19 cellular contexts compared by ENCODE assay signal in genomic region chr4:110628321-110629213, GRCh38. TPM values are rescaled to one million over a fixed set of nuclear protein-coding genes. Genes with fewer than 3 reads are reported as not detected.
DNase-seq lines count a peak whose midpoint lies in the region; ATAC-seq, FAIRE-seq and TF ChIP-seq lines count a peak whose summit lies in the region.
"Had no signal": no experiment of that assay in that cellular context is flagged by ENCODE, and none has a peak within 500 bp of the region (broad histone marks: within the 10 kb centered on the region; RNA-seq: fewer than 3 reads in every experiment).

No MANE protein-coding gene starts in this region.

- H3K9me3 ChIP-seq in H1 (ENCODE audit: insufficient read depth in 2 of 2, low read depth in 1 of 2, low read length in 1 of 2) (no peaks in the 10 kb centered on the region), mesenchymal stem cell (ENCODE audit: control insufficient read depth, low read length) (no peaks in the 10 kb centered on the region), prostate gland (no peaks in the 10 kb centered on the region)
- H3K9me3 ChIP-seq: gastrocnemius medialis, pancreas, vagina had no signal

- WGBS in H1 (ENCODE audit: extremely low coverage in 1 of 2, insufficient coverage in 1 of 2, insufficient read length in 1 of 2, insufficient replicate concordance in 2 of 2, low coverage in 1 of 2, low lambda C conversion rate in 2 of 2, missing lambda C conversion rate in 1 of 2), 2 experiments, result 1% methylated on average over 31 of the region's 33 CpGs; no CpG with 5 or more reads in 1 of the 2 experiments
- WGBS in mesenchymal stem cell, result 6% methylated on average over 21 of the region's 33 CpGs
- 22% methylated on average over 33 of the region's 33 CpGs for WGBS in prostate gland

- H4K8ac ChIP-seq in H1 (ENCODE audit: extremely low read depth, insufficient read depth, low read length) (no peak overlapping the region), mesenchymal stem cell (ENCODE audit: low read length) (no peak overlapping the region)

- 0 out of 2 replicates have a peak overlapping the region, but pooled peaks have one; percentile 61 for H2BK20ac ChIP-seq in H1 (ENCODE audit: low read length)

- POLR2A ChIA-PET in H1 (lab: Charles Lee; ENCODE audit: partially characterized antibody), result interaction anchor here (1.0 to 2.7 kb wide), 4 partner anchors 8 to 13 kb away, joined by 3 to 14 read pairs (median 6); no protein-coding TSS in a partner anchor

- H3K79me2 ChIP-seq in H1 (ENCODE audit: control insufficient read depth in 1 of 2, insufficient read depth in 2 of 2, low read length in 2 of 2), result no peaks in the 10 kb centered on the region

- H2BK5ac ChIP-seq in H1 (ENCODE audit: low read depth, low read length), result no peak overlapping the region
- no peak overlapping the region for H2BK5ac ChIP-seq in mesenchymal stem cell (ENCODE audit: low read depth, low read length, poor library complexity, severe bottlenecking)

- TF ChIP-seq POLR2A in H1 (IDR thresholded peaks at IDR 0.05; ENCODE audit: control extremely low read depth in 1 of 2, low read depth in 2 of 2, low read length in 2 of 2), result no peak
- no peak for TF ChIP-seq POLR2A in prostate gland (IDR thresholded peaks at IDR 0.05)

- H3K4me2 ChIP-seq in H1 (ENCODE audit: insufficient read depth in 1 of 2, low read depth in 2 of 2, low read length in 2 of 2) (peak overlapping the region; percentile 57 to 81), mesenchymal stem cell (ENCODE audit: low read length, poor library complexity, severe bottlenecking) (no peak overlapping the region)

- H3K14ac ChIP-seq in H1 (ENCODE audit: insufficient read length) (no peak overlapping the region), mesenchymal stem cell (ENCODE audit: low read length in 2 of 2) (no peak overlapping the region)

- no peak for TF ChIP-seq RAD21 in H1 (IDR thresholded peaks at IDR 0.05 in 1 of 2, conservative IDR thresholded peaks at IDR 0.05 in 1 of 2; ENCODE audit: low read depth in 2 of 2, low read length in 2 of 2)

- H2BK12ac ChIP-seq in H1 (ENCODE audit: low read depth, low read length), result peak overlapping the region; percentile 90; the same call in 1 of the 2 replicates
- H2BK12ac ChIP-seq in mesenchymal stem cell (ENCODE audit: low read length in 2 of 2), result no peak overlapping the region

- CTCF ChIA-PET in activated naive CD4-positive, alpha-beta T cell treated with anti-CD3 and anti-CD28 coated beads, Interleukin-2, amount 10 ng/mL, durations not matched to agents 7 days and 5 days (lab: Charles Lee), result no interaction called here
- CTCF ChIA-PET in H1 (lab: Charles Lee; ENCODE audit: partially characterized antibody), result interaction anchor here (0.5 to 3.0 kb wide), 10 partner anchors 9 to 330 kb away, joined by 3 to 10 read pairs (median 4); no protein-coding TSS in a partner anchor

- no peak overlapping the region for H3K56ac ChIP-seq in H1 (replicated peaks; ENCODE audit: insufficient read length, low read depth, low read length)

- FAIRE-seq in H1 (lab: Jason Lieb, UNC), result no peak
- FAIRE-seq: K562, keratinocyte, pancreas had no signal

- H4K5ac ChIP-seq in H1 (ENCODE audit: insufficient read length, low read depth, low read length), result no peak overlapping the region

- no peak overlapping the region for H3K23ac ChIP-seq in H1 (ENCODE audit: insufficient read length)
- H3K23ac ChIP-seq in mesenchymal stem cell (ENCODE audit: low read length in 2 of 2), result no peak overlapping the region

- H3K4me1 ChIP-seq in H1 (replicated peaks in 1 of 4; ENCODE audit: control insufficient read depth in 3 of 4, insufficient read depth in 4 of 4, low read length in 3 of 4) (peaks cover 0 to 25% (median 13%) of the 10 kb centered on the region in 4 experiments; a peak in 6 of 7 replicates), mesenchymal stem cell (ENCODE audit: control insufficient read depth, insufficient read depth, low read depth, low read length) (peaks cover 23% of the 10 kb centered on the region), prostate gland (replicated peaks) (no peaks in the 10 kb centered on the region)

- H2BK15ac ChIP-seq in H1 (ENCODE audit: low read length) (0 out of 2 replicates have a peak overlapping the region, but pooled peaks have one; percentile 1), mesenchymal stem cell (ENCODE audit: low read depth, poor library complexity, severe bottlenecking) (no peak overlapping the region)

- no peak for TF ChIP-seq EP300 in H1 (IDR thresholded peaks at IDR 0.05; ENCODE audit: borderline replicate concordance in 1 of 2, low read depth in 2 of 2, low read length in 2 of 2)

- no peak for DNase-seq in activated naive CD4-positive, alpha-beta T cell treated with anti-CD3 and anti-CD28 coated beads, Interleukin-2, amount 10 ng/mL, durations not matched to agents 7 days and 5 days
- DNase-seq in activated naive CD4-positive, alpha-beta T cell treated with Interleukin-2 at 50 U/mL for 16 hours, result no peak
- DNase-seq in H1 (ENCODE audit: low read depth in 1 of 2, low spot score in 2 of 2) (peak in 1 of 2 experiments; percentile 59), mesenchymal stem cell (peak; percentile 47), prostate gland (ENCODE audit: low spot score) (no peak), activated gamma-delta T cell treated with Interleukin-2 at 50 U/mL for 16 hours (no peak)
- no peak for DNase-seq in stimulated activated naive B cell treated with anti-CD40 and anti-IgM and Interleukin-4, amounts not matched to agents 10 μg/mL and 1 μg/mL and 100 μg/mL, for 72 hours
- DNase-seq: activated T-cell treated with anti-CD3 and anti-CD28 coated beads, Interleukin-2, amount 50 U/mL, for 4 hours; amygdala; gastrocnemius medialis; NCI-H1092; pancreas; SHP77; stimulated activated naive CD4-positive, alpha-beta T cell treated with Interleukin-2 at 50 U/mL for 16 hours; T-helper 9 cell had no signal

- H3K79me1 ChIP-seq in H1 (ENCODE audit: low read depth, low read length), result no peaks in the 10 kb centered on the region
- H3K79me1 ChIP-seq in mesenchymal stem cell (replicated peaks; ENCODE audit: low read length, poor library complexity, severe bottlenecking), result no peaks in the 10 kb centered on the region

- peak overlapping the region; percentile 75 for H3K27ac Mint-ChIP-seq in activated naive CD4-positive, alpha-beta T cell treated with anti-CD3 and anti-CD28 coated beads, Interleukin-2, amount 10 ng/mL, durations not matched to agents 7 days and 5 days
- H3K27ac Mint-ChIP-seq in stimulated activated naive B cell treated with anti-CD40 and anti-IgM and Interleukin-4, amounts not matched to agents 10 μg/mL and 1 μg/mL and 100 μg/mL, for 72 hours, result peak overlapping the region; percentile 56

- TF ChIP-seq CTCF in H1 (IDR thresholded peaks at IDR 0.05; ENCODE audit: control extremely low read depth in 1 of 3, insufficient read depth in 1 of 3, low read depth in 1 of 3, low read length in 3 of 3) (no peak), prostate gland (IDR thresholded peaks at IDR 0.05) (no peak)

- peaks cover 99% of the 10 kb centered on the region for H3K27me3 Mint-ChIP-seq in activated naive CD4-positive, alpha-beta T cell treated with anti-CD3 and anti-CD28 coated beads, Interleukin-2, amount 10 ng/mL, durations not matched to agents 7 days and 5 days
- H3K27me3 Mint-ChIP-seq in stimulated activated naive B cell treated with anti-CD40 and anti-IgM and Interleukin-4, amounts not matched to agents 10 μg/mL and 1 μg/mL and 100 μg/mL, for 72 hours, result peaks cover 85 to 95% of the 10 kb centered on the region in 2 donors

- H3K4me3 ChIP-seq in H1 (ENCODE audit: extremely low read depth in 1 of 4, insufficient read depth in 2 of 4, low read depth in 3 of 4, low read length in 4 of 4) (peak overlapping the region; percentile 15 to 56 (median 32); a peak in 6 of 8 replicates), mesenchymal stem cell (ENCODE audit: insufficient read depth in 1 of 2, low read depth in 1 of 2, low read length in 2 of 2) (no peak overlapping the region), prostate gland (no peak overlapping the region)
- H3K4me3 ChIP-seq: gastrocnemius medialis, K562, pancreas, vagina had no signal

- H2AK5ac ChIP-seq in H1 (ENCODE audit: low read depth, low read length) (no peak overlapping the region), mesenchymal stem cell (ENCODE audit: low read length, severe bottlenecking) (no peak overlapping the region)

- H3K27ac ChIP-seq in H1 (ENCODE audit: low read depth, low read length), result no peak overlapping the region
- H3K27ac ChIP-seq in mesenchymal stem cell (ENCODE audit: low read length, poor library complexity, severe bottlenecking), result no peak overlapping the region
- H3K27ac ChIP-seq in prostate gland, result no peak overlapping the region
- H3K27ac ChIP-seq: gastrocnemius medialis, pancreas, vagina had no signal

- H3K36me3 Mint-ChIP-seq in activated naive CD4-positive, alpha-beta T cell treated with anti-CD3 and anti-CD28 coated beads, Interleukin-2, amount 10 ng/mL, durations not matched to agents 7 days and 5 days, result peaks cover 15% of the 10 kb centered on the region
- H3K36me3 Mint-ChIP-seq in stimulated activated naive B cell treated with anti-CD40 and anti-IgM and Interleukin-4, amounts not matched to agents 10 μg/mL and 1 μg/mL and 100 μg/mL, for 72 hours, result peaks cover 2 to 9% of the 10 kb centered on the region in 2 donors

- H4K91ac ChIP-seq in H1 (replicated peaks; ENCODE audit: insufficient read length, low read length) (no peak overlapping the region), mesenchymal stem cell (ENCODE audit: low read length) (no peak overlapping the region)

- peaks cover 2% of the 10 kb centered on the region for H3K9me3 Mint-ChIP-seq in activated naive CD4-positive, alpha-beta T cell treated with anti-CD3 and anti-CD28 coated beads, Interleukin-2, amount 10 ng/mL, durations not matched to agents 7 days and 5 days
- H3K9me3 Mint-ChIP-seq in stimulated activated naive B cell treated with anti-CD40 and anti-IgM and Interleukin-4, amounts not matched to agents 10 μg/mL and 1 μg/mL and 100 μg/mL, for 72 hours, result peaks cover 3 to 13% of the 10 kb centered on the region in 2 donors

- H2BK120ac ChIP-seq in H1 (replicated peaks; ENCODE audit: low read depth, low read length), result no peak overlapping the region
- H2BK120ac ChIP-seq in mesenchymal stem cell (ENCODE audit: low read depth, low read length), result no peak overlapping the region

- no peak overlapping the region for H3K4ac ChIP-seq in H1 (replicated peaks; ENCODE audit: insufficient read length, low read depth, low read length)
- H3K4ac ChIP-seq in mesenchymal stem cell (ENCODE audit: low read depth in 1 of 2, low read length in 2 of 2), result no peak overlapping the region

- H2AFZ ChIP-seq in H1 (ENCODE audit: low read length) (no peak overlapping the region), mesenchymal stem cell (ENCODE audit: low read depth, low read length) (no peak overlapping the region)

- no peak for ATAC-seq in stimulated activated naive B cell treated with anti-CD40 and anti-IgM and Interleukin-4, amounts not matched to agents 10 μg/mL and 1 μg/mL and 100 μg/mL, for 72 hours (replicated peaks)
- ATAC-seq in HG03469 (IDR thresholded peaks at IDR 0.05; ENCODE audit: unreplicated experiment), result no peak
- ATAC-seq: activated T-cell treated with anti-CD3 and anti-CD28 coated beads, Interleukin-2, amount 50 U/mL, for 4 hours; gastrocnemius medialis; K562; pancreas had no signal

- H3K9ac ChIP-seq in H1 (replicated peaks in 1 of 4; ENCODE audit: extremely low read depth in 1 of 4, low read depth in 3 of 4, low read length in 3 of 4) (no peak overlapping the region), mesenchymal stem cell (ENCODE audit: low read length) (no peak overlapping the region)

- H3K18ac ChIP-seq in H1 (ENCODE audit: extremely low read depth, low read length) (no peak overlapping the region; the same call in 1 of the 2 replicates), mesenchymal stem cell (ENCODE audit: low read depth in 1 of 2, low read length in 2 of 2) (no peak overlapping the region)

- peaks cover 0 to 2% (median 0%) of the 10 kb centered on the region in 4 experiments; a peak in 1 of 8 replicates for H3K36me3 ChIP-seq in H1 (ENCODE audit: control insufficient read depth in 2 of 4, insufficient read depth in 4 of 4, low read length in 3 of 4)
- H3K36me3 ChIP-seq in mesenchymal stem cell (ENCODE audit: control insufficient read depth in 1 of 2, insufficient read depth in 2 of 2, low read depth in 1 of 2, low read length in 2 of 2), result no peaks in the 10 kb centered on the region
- H3K36me3 ChIP-seq in prostate gland, result no peaks in the 10 kb centered on the region
- H3K36me3 ChIP-seq: gastrocnemius medialis, pancreas, vagina had no signal

- peaks cover 19% of the 10 kb centered on the region for H3K23me2 ChIP-seq in H1 (ENCODE audit: low read depth, low read length)

- H3K27me3 ChIP-seq in H1 (replicated peaks in 1 of 4; ENCODE audit: control insufficient read depth in 3 of 4, extremely low read depth in 1 of 4, insufficient read depth in 3 of 4, low read length in 3 of 4) (peaks cover 81 to 100% (median 96%) of the 10 kb centered on the region in 4 experiments), mesenchymal stem cell (ENCODE audit: control insufficient read depth in 1 of 2, insufficient read depth in 1 of 2, low read length in 2 of 2) (peaks cover 62 to 88% of the 10 kb centered on the region in 2 experiments), prostate gland (replicated peaks; ENCODE audit: insufficient read depth) (peaks cover 61% of the 10 kb centered on the region)

- intact Hi-C loops in prostate gland (cut with DNase I), result loop anchor here (5.0 to 10.0 kb wide), 2 partner anchors 654 to 1306 kb away; no protein-coding TSS in a partner anchor

- H4K20me1 ChIP-seq in H1 (replicated peaks in 1 of 2; ENCODE audit: control insufficient read depth in 1 of 2, insufficient read depth in 2 of 2, low read length in 2 of 2), result peaks cover 3 to 24% of the 10 kb centered on the region in 2 experiments

- peaks cover 12% of the 10 kb centered on the region for H3K4me1 Mint-ChIP-seq in activated naive CD4-positive, alpha-beta T cell treated with anti-CD3 and anti-CD28 coated beads, Interleukin-2, amount 10 ng/mL, durations not matched to agents 7 days and 5 days
- peaks cover 10 to 28% of the 10 kb centered on the region in 2 donors for H3K4me1 Mint-ChIP-seq in stimulated activated naive B cell treated with anti-CD40 and anti-IgM and Interleukin-4, amounts not matched to agents 10 μg/mL and 1 μg/mL and 100 μg/mL, for 72 hours

- H3K4me3 Mint-ChIP-seq in activated naive CD4-positive, alpha-beta T cell treated with anti-CD3 and anti-CD28 coated beads, Interleukin-2, amount 10 ng/mL, durations not matched to agents 7 days and 5 days, result peak overlapping the region; percentile 31
- H3K4me3 Mint-ChIP-seq in stimulated activated naive B cell treated with anti-CD40 and anti-IgM and Interleukin-4, amounts not matched to agents 10 μg/mL and 1 μg/mL and 100 μg/mL, for 72 hours, result no peak overlapping the region
- H3K4me3 Mint-ChIP-seq: activated T-cell treated with anti-CD3 and anti-CD28 coated beads, Interleukin-2, amount 50 U/mL, for 4 hours had no signal

RNA-seq across cellular contexts. Expression of gene PITX2, which starts 5.7 kb away (rescaled TPM):
- total RNA-seq in H1 (2021; fragmentation: NEBNext Ultra II Directional; extraction: Animal tissue kit (Norgen Biotek cat#: 25700)), result 0.44 and 0.67 TPM in 2 replicates
- polyA plus RNA-seq in H1 (2011; rRNA removed), result 0.09 and 0.31 TPM in 2 replicates
- 0.08 TPM for polyA plus RNA-seq in H1 (2011; cell fraction: cytosol; rRNA removed)
- 0.13 TPM for polyA plus RNA-seq in H1 (2011; cell fraction: nucleus; rRNA removed)
- polyA plus RNA-seq in H1 (2012, experiment 1 of 2), result 0.14 to 0.50 TPM (median 0.25 TPM) in 4 replicates
- 0.26 TPM for polyA plus RNA-seq in H1 (2012, experiment 2 of 2)
- 0.85 TPM for polyA plus RNA-seq in H1 (2013, experiment 1 of 2)
- 0.64 TPM for polyA plus RNA-seq in H1 (2013, experiment 2 of 2)
- not detected in 2 replicates for polyA minus RNA-seq in H1 (2011; rRNA and poly(A)+ RNA removed)
- polyA minus RNA-seq in H1 (2011; cell fraction: cytosol; rRNA and poly(A)+ RNA removed), result not detected
- polyA minus RNA-seq in H1 (2011; cell fraction: nucleus; rRNA and poly(A)+ RNA removed), result 0.40 TPM
- 26.4 TPM for polyA plus RNA-seq in mesenchymal stem cell (2013, experiment 1 of 2)
- polyA plus RNA-seq in mesenchymal stem cell (2013, experiment 2 of 2), result 25.9 TPM
- 1 to 10 TPM; 2.0 to 2.3 TPM for total RNA-seq in prostate gland
- total RNA-seq: activated T-cell treated with anti-CD3 and anti-CD28 coated beads, Interleukin-2, amount 50 U/mL, for 4 hours; K562 had no signal
- polyA plus RNA-seq: keratinocyte had no signal

Comparison
In these comparisons a context has a peak if more than half of its experiments do, and no peak if none do; other contexts are left out.
1. H3K4me3 ChIP-seq: peak in H1 (4 of 4); none in mesenchymal stem cell (0 of 2) and prostate gland (0 of 2).